Comparison of ENCODE assay signal across 18 cellular contexts in the genomic region with DNA sequence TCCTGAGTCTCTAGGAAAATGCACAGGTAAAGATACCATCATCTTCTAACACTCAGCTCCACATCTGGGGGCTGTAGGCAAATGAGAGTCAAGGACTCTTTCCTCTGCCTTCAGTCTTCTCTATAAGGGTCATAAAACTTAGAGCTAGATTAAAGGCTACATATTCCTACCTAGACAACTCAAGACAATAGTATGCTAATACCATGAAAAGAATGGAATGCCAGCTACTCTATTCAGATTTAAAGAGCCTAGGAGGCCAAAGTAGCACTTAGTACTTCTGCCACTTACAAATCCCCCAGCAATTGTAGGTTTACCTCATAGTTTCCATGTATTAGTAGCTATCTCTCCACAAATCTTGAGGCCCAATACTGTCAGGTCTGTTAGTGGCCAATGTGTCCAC.
DNase-seq lines count a peak whose midpoint lies in the region; ATAC-seq and TF ChIP-seq lines count a peak whose summit lies in the region.
"Had no signal": no experiment of that assay in that cellular context is flagged by ENCODE, and none has a peak within 500 bp of the region (broad histone marks: within the 10 kb centered on the region; RNA-seq: fewer than 3 reads in every experiment).

No MANE protein-coding gene starts in this region.

- no peak overlapping the region for H3K18ac ChIP-seq in mesendoderm (ENCODE audit: low read length)

- H4K20me1 ChIP-seq in GM23338 (replicated peaks; ENCODE audit: insufficient read depth): no peaks in the 10 kb centered on the region
- H4K20me1 ChIP-seq: BLaER1 had no signal

- H3K27ac Mint-ChIP-seq in GM23338 (no peak overlapping the region), WTC11 (no peak overlapping the region)
- H3K27ac Mint-ChIP-seq: CD14-positive monocyte; CD4-positive, alpha-beta memory T cell; HFFc6 had no signal

- H3K9me3 Mint-ChIP-seq in GM23338 (peaks cover 3% of the 10 kb centered on the region; the same call in 2 of the 3 replicates), WTC11 (peaks cover 3% of the 10 kb centered on the region; the same call in 1 of the 2 replicates)

- no peak overlapping the region for H3K23ac ChIP-seq in mesendoderm (ENCODE audit: low read length)

- H3K9me3 ChIP-seq in iPS-20b (ENCODE audit: insufficient read depth, low read depth, low read length): no peaks in the 10 kb centered on the region
- H3K9me3 ChIP-seq: BLaER1 had no signal

- H3K4me2 ChIP-seq in GM23338 (peak overlapping the region; percentile 4; the same call in 1 of the 2 replicates), mesendoderm (ENCODE audit: low read length) (no peak overlapping the region)
- H3K4me2 ChIP-seq: BLaER1 had no signal

- H2BK15ac ChIP-seq in mesendoderm (replicated peaks; ENCODE audit: low read depth): no peak overlapping the region

- no peaks in the 10 kb centered on the region for H3K36me3 ChIP-seq in GM23338 (ENCODE audit: insufficient read depth)
- H3K36me3 ChIP-seq in iPS-20b (ENCODE audit: insufficient read depth, low read depth, low read length): no peaks in the 10 kb centered on the region
- no peaks in the 10 kb centered on the region for H3K36me3 ChIP-seq in mesendoderm (ENCODE audit: control insufficient read depth, insufficient read depth, low read length)
- H3K36me3 ChIP-seq: BLaER1 had no signal

- CTCF ChIA-PET in WTC11 (lab: Charles Lee) (interaction anchor here (0.7 kb wide), 1 partner anchor 20 kb away, joined by 4 read pairs; no protein-coding TSS in a partner anchor), GM10248 (lab: Yijun Ruan, JAX) (no interaction called here)

- no peak overlapping the region for H2BK5ac ChIP-seq in mesendoderm (ENCODE audit: low read length)

- H3K36me3 Mint-ChIP-seq in GM23338 (ENCODE audit: low read depth): no peaks in the 10 kb centered on the region
- H3K36me3 Mint-ChIP-seq in WTC11: no peaks in the 10 kb centered on the region; the same call in 1 of the 2 replicates
- H3K36me3 Mint-ChIP-seq: CD14-positive monocyte; CD4-positive, alpha-beta memory T cell had no signal

- H4K8ac ChIP-seq in mesendoderm (ENCODE audit: low read depth, low read length): no peak overlapping the region

- POLR2A ChIA-PET in WTC11 (lab: Charles Lee) (interaction anchor here (0.6 kb wide), 1 partner anchor 11 kb away, joined by 3 read pairs; no protein-coding TSS in a partner anchor), GM10248 (lab: Yijun Ruan, JAX) (no interaction called here)

- DNase-seq in GM23338 (ENCODE audit: low spot score) (peak; percentile 52), WTC11 (ENCODE audit: low spot score) (no peak), mesendoderm (peak; percentile 42), GM10248 (ENCODE audit: extremely low spot score) (no peak), lower leg skin (ENCODE audit: low spot score in 2 of 2) (no peak), mucosa of gallbladder (ENCODE audit: low spot score) (no peak)
- DNase-seq: 8988T; CD4-positive, alpha-beta memory T cell; DMS153; DMS79; GF-D8; HFFc6 had no signal

- H4K5ac ChIP-seq in mesendoderm (ENCODE audit: low read length): no peak overlapping the region

- no peak for TF ChIP-seq POLR2A in lower leg skin (IDR thresholded peaks at IDR 0.05)

- no peak overlapping the region for H3K4ac ChIP-seq in mesendoderm (ENCODE audit: low read depth, low read length)

- intact Hi-C loops in lower leg skin (cut with DNase I; ENCODE audit: low total_unique reads): no loop called here

- H3K27ac ChIP-seq in GM23338 (ENCODE audit: low read depth): no peak overlapping the region
- H3K27ac ChIP-seq in iPS-20b (ENCODE audit: low read length): no peak overlapping the region
- no peak overlapping the region for H3K27ac ChIP-seq in mesendoderm (ENCODE audit: low read depth, low read length)
- H3K27ac ChIP-seq: BLaER1, HL-60 had no signal

- H2BK120ac ChIP-seq in mesendoderm (ENCODE audit: low read depth, low read length): no peak overlapping the region

- H3K4me1 Mint-ChIP-seq in GM23338 (peaks cover 16% of the 10 kb centered on the region), WTC11 (peaks cover 19% of the 10 kb centered on the region)
- H3K4me1 Mint-ChIP-seq: CD14-positive monocyte; CD4-positive, alpha-beta memory T cell had no signal

- H3K79me2 ChIP-seq in GM23338 (replicated peaks; ENCODE audit: insufficient read depth): no peaks in the 10 kb centered on the region
- H3K79me2 ChIP-seq in mesendoderm (ENCODE audit: control insufficient read depth, insufficient read depth, low read length): no peaks in the 10 kb centered on the region

- H2AK5ac ChIP-seq in mesendoderm (ENCODE audit: low read length): no peak overlapping the region

- H3K4me3 ChIP-seq in GM23338 (no peak overlapping the region), iPS-20b (ENCODE audit: low read length) (peak overlapping the region; percentile 2; the same call in 1 of the 2 replicates), mesendoderm (ENCODE audit: low read length) (no peak overlapping the region), lower leg skin (ENCODE audit: low read depth, poor library complexity, severe bottlenecking) (no peak overlapping the region)
- H3K4me3 ChIP-seq: BLaER1, GM12878 had no signal

- no peaks in the 10 kb centered on the region for H3K27me3 Mint-ChIP-seq in GM23338 (ENCODE audit: insufficient read depth, low read depth, poor library complexity)
- no peaks in the 10 kb centered on the region for H3K27me3 Mint-ChIP-seq in WTC11 (ENCODE audit: low read depth)
- H3K27me3 Mint-ChIP-seq: CD4-positive, alpha-beta memory T cell had no signal

- no peak overlapping the region for H3K56ac ChIP-seq in mesendoderm (ENCODE audit: low read length)

- H3K27me3 ChIP-seq in GM23338 (ENCODE audit: insufficient read depth): no peaks in the 10 kb centered on the region
- no peaks in the 10 kb centered on the region for H3K27me3 ChIP-seq in iPS-20b (ENCODE audit: insufficient read depth, low read length)
- no peaks in the 10 kb centered on the region for H3K27me3 ChIP-seq in mesendoderm (ENCODE audit: insufficient read depth, low read length, poor library complexity)
- H3K27me3 ChIP-seq: BLaER1 had no signal

- no peaks in the 10 kb centered on the region; the same call in 1 of the 2 replicates for H3K9me2 ChIP-seq in GM23338 (ENCODE audit: insufficient read depth)

- peak; percentile 87 for ATAC-seq in GM23338
- peak; percentile 97 for ATAC-seq in WTC11
- ATAC-seq: GM12878, HCT116 had no signal

- H3K9ac ChIP-seq in iPS-20b (ENCODE audit: low read depth, low read length) (no peak overlapping the region), mesendoderm (ENCODE audit: low read length) (no peak overlapping the region)
- H3K9ac ChIP-seq: BLaER1 had no signal

- TF ChIP-seq CTCF in GM23338 (conservative IDR thresholded peaks at IDR 0.05; ENCODE audit: low read depth in 2 of 2) (no peak), WTC11 (IDR thresholded peaks at IDR 0.05) (no peak), GM10248 (IDR thresholded peaks at IDR 0.05; ENCODE audit: control extremely low read depth, extremely low read depth, low read depth, missing control alignments) (no peak), lower leg skin (IDR thresholded peaks at IDR 0.05) (no peak)

- H3K4me3 Mint-ChIP-seq in GM23338: no peak overlapping the region
- H3K4me3 Mint-ChIP-seq in WTC11: no peak overlapping the region
- H3K4me3 Mint-ChIP-seq: CD14-positive monocyte; CD4-positive, alpha-beta memory T cell; HFFc6 had no signal

- H3F3A ChIP-seq in GM23338 (replicated peaks; ENCODE audit: low read depth): no peaks in the 10 kb centered on the region

- no peaks in the 10 kb centered on the region for H3K79me1 ChIP-seq in mesendoderm (ENCODE audit: low read length)

- no peak overlapping the region for H2AFZ ChIP-seq in GM23338

- H3K4me1 ChIP-seq in GM23338 (ENCODE audit: insufficient read depth) (peaks cover 13% of the 10 kb centered on the region; the same call in 1 of the 2 replicates), iPS-20b (ENCODE audit: insufficient read depth, low read length) (peaks cover 11% of the 10 kb centered on the region; the same call in 1 of the 2 replicates), mesendoderm (ENCODE audit: control insufficient read depth, low read depth, low read length) (no peaks in the 10 kb centered on the region)
- H3K4me1 ChIP-seq: BLaER1 had no signal

TF ChIP-seq in GM23338, 12 proteins besides CTCF, POLR2A, EP300 and RAD21 (continues in another document):
- TF ChIP-seq POLR2AphosphoS5 (IDR thresholded peaks at IDR 0.05; ENCODE audit: low read depth): no peak
- no peak for TF ChIP-seq STAT1 (IDR thresholded peaks at IDR 0.05; ENCODE audit: unreplicated experiment)

TF ChIP-seq in WTC11, 78 proteins besides CTCF, POLR2A, EP300 and RAD21 (continues in another document):
- TF ChIP-seq, protein P1, sequence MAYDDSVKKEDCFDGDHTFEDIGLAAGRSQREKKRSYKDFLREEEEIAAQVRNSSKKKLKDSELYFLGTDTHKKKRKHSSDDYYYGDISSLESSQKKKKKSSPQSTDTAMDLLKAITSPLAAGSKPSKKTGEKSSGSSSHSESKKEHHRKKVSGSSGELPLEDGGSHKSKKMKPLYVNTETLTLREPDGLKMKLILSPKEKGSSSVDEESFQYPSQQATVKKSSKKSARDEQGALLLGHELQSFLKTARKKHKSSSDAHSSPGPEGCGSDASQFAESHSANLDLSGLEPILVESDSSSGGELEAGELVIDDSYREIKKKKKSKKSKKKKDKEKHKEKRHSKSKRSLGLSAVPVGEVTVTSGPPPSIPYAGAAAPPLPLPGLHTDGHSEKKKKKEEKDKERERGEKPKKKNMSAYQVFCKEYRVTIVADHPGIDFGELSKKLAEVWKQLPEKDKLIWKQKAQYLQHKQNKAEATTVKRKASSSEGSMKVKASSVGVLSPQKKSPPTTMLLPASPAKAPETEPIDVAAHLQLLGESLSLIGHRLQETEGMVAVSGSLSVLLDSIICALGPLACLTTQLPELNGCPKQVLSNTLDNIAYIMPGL (CRISPR knock-in tag; IDR thresholded peaks at IDR 0.05): no peak
- TF ChIP-seq, protein P2, sequence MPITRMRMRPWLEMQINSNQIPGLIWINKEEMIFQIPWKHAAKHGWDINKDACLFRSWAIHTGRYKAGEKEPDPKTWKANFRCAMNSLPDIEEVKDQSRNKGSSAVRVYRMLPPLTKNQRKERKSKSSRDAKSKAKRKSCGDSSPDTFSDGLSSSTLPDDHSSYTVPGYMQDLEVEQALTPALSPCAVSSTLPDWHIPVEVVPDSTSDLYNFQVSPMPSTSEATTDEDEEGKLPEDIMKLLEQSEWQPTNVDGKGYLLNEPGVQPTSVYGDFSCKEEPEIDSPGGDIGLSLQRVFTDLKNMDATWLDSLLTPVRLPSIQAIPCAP (CRISPR knock-in tag; IDR thresholded peaks at IDR 0.05): no peak
- TF ChIP-seq NFYB (CRISPR knock-in tag; conservative IDR thresholded peaks at IDR 0.05; ENCODE audit: low read depth) (no peak), NR1H2 (CRISPR knock-in tag; IDR thresholded peaks at IDR 0.05) (no peak)

Comparison
In these comparisons a context has a peak if more than half of its experiments do, and no peak if none do; other contexts are left out.
1. DNase-seq: peak in GM23338 (single experiment) and mesendoderm (single experiment); none in WTC11 (single experiment), GM10248 (single experiment), lower leg skin (0 of 2) and mucosa of gallbladder (single experiment).